In genomic region chr2:135875491-135876065, GRCh38 we compare ENCODE assay signal across 8 cellular contexts. TPM values are rescaled to one million over a fixed set of nuclear protein-coding genes. Genes with fewer than 3 reads are reported as not detected.
DNase-seq lines count a peak whose midpoint lies in the region; ATAC-seq lines count a peak whose summit lies in the region.

No MANE protein-coding gene starts in this region.

- H3K4me1 ChIP-seq in muscle layer of duodenum (ENCODE audit: control insufficient read depth in 1 of 2, insufficient read depth in 2 of 2, low read length in 2 of 2), result peaks cover 0 to 10% of the 10 kb centered on the region in 2 donors

- no peaks in the 10 kb centered on the region for H3K9me3 ChIP-seq in muscle layer of duodenum (ENCODE audit: control insufficient read depth in 1 of 2, low read length in 2 of 2)

- H3K27ac Mint-ChIP-seq in activated CD8-positive, alpha-beta memory T cell treated with anti-CD3 and anti-CD28 coated beads, Interleukin-2, amount 10 ng/mL, durations not matched to agents 7 days and 5 days, result peak overlapping the region; percentile 97

- H3K27ac ChIP-seq in epithelial cell of prostate, result peak overlapping the region; percentile 13
- H3K27ac ChIP-seq in muscle layer of duodenum (ENCODE audit: low read length), result no peak overlapping the region

- no peaks in the 10 kb centered on the region for H3K27me3 Mint-ChIP-seq in activated CD8-positive, alpha-beta memory T cell treated with anti-CD3 and anti-CD28 coated beads, Interleukin-2, amount 10 ng/mL, durations not matched to agents 7 days and 5 days

- H3K36me3 Mint-ChIP-seq in activated CD8-positive, alpha-beta memory T cell treated with anti-CD3 and anti-CD28 coated beads, Interleukin-2, amount 10 ng/mL, durations not matched to agents 7 days and 5 days, result peaks cover 42% of the 10 kb centered on the region

- ATAC-seq in GM18520 (IDR thresholded peaks at IDR 0.05; ENCODE audit: unreplicated experiment), result peak; percentile 36
- ATAC-seq in HG03025 (IDR thresholded peaks at IDR 0.05; ENCODE audit: low FRiP score, unreplicated experiment), result peak; percentile 74
- peak; percentile 76 for ATAC-seq in activated CD8-positive, alpha-beta memory T cell treated with anti-CD3 and anti-CD28 coated beads, Interleukin-2, amount 10 ng/mL, durations not matched to agents 7 days and 5 days

- DNase-seq in AG08395 (ENCODE audit: low spot score) (peak; percentile 59), NCI-H510A (lab: John Stamatoyannopoulos, UW) (peak; percentile 47), epithelial cell of prostate (ENCODE audit: low read depth, low spot score) (no peak)
- peak; percentile 88 for DNase-seq in activated CD8-positive, alpha-beta memory T cell treated with anti-CD3 and anti-CD28 coated beads, Interleukin-2, amount 10 ng/mL, durations not matched to agents 7 days and 5 days
- DNase-seq in stimulated activated CD8-positive, alpha-beta memory T cell treated with anti-CD3 and anti-CD28 coated beads, Interleukin-7, amount 100 ng/mL, for 48 hours (ENCODE audit: extremely low read depth in 1 of 2, low read depth in 1 of 2), result peak; percentile 59 to 74

- peak overlapping the region; percentile 81 for H3K4me3 Mint-ChIP-seq in activated CD8-positive, alpha-beta memory T cell treated with anti-CD3 and anti-CD28 coated beads, Interleukin-2, amount 10 ng/mL, durations not matched to agents 7 days and 5 days

- peak overlapping the region; percentile 73 to 87 for H3K4me3 ChIP-seq in muscle layer of duodenum (ENCODE audit: low read depth in 1 of 2, low read length in 2 of 2)

- H3K4me1 Mint-ChIP-seq in activated CD8-positive, alpha-beta memory T cell treated with anti-CD3 and anti-CD28 coated beads, Interleukin-2, amount 10 ng/mL, durations not matched to agents 7 days and 5 days, result peaks cover 47% of the 10 kb centered on the region

- H3K27me3 ChIP-seq in muscle layer of duodenum (ENCODE audit: low read depth, low read length), result no peaks in the 10 kb centered on the region

- H3K36me3 ChIP-seq in muscle layer of duodenum (ENCODE audit: control insufficient read depth in 1 of 2, insufficient read depth in 2 of 2, low read length in 2 of 2), result peaks cover 5 to 11% of the 10 kb centered on the region in 2 donors

- H3K9me3 Mint-ChIP-seq in activated CD8-positive, alpha-beta memory T cell treated with anti-CD3 and anti-CD28 coated beads, Interleukin-2, amount 10 ng/mL, durations not matched to agents 7 days and 5 days (ENCODE audit: low read depth), result no peaks in the 10 kb centered on the region

- CTCF ChIA-PET in activated CD8-positive, alpha-beta memory T cell treated with anti-CD3 and anti-CD28 coated beads, Interleukin-2, amount 10 ng/mL, durations not matched to agents 7 days and 5 days (lab: Charles Lee), result interaction anchor here (0.9 to 3.6 kb wide), 7 partner anchors 11 to 509 kb away, joined by 3 to 21 read pairs (median 4); no protein-coding TSS in a partner anchor

RNA-seq across cellular contexts. Expression of gene MCM6, which starts 0.7 kb away (rescaled TPM):
- 100 to 1,000 TPM; 130 to 159 TPM for total RNA-seq in activated CD8-positive, alpha-beta memory T cell treated with anti-CD3 and anti-CD28 coated beads, Interleukin-2, amount 10 ng/mL, durations not matched to agents 7 days and 5 days

RNA-seq across cellular contexts. Expression of gene LCT, which starts 38.6 kb away (rescaled TPM):
- under 1 TPM; 0.41 to 0.56 TPM for total RNA-seq in activated CD8-positive, alpha-beta memory T cell treated with anti-CD3 and anti-CD28 coated beads, Interleukin-2, amount 10 ng/mL, durations not matched to agents 7 days and 5 days
